In the genomic region with DNA sequence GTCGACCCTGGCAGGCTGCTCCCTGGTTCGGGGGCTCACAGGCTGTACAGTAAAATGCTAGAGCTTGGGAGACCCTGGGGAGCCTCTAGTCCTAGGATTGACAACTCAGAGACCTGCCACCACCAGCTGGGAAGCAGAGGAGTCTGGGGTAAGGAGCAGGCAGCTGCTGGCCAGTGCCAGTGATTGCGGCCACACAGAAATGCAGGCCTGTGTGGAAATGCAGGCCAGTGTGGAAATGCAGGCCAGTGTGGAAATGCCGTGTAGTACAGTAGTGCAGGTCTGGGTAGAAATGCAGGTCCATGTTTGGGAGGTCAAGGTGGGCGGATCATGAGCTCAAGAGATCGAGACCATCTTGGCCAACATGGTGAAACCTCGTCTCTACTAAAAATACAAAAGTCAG, we compare ENCODE assay signal across 15 cellular contexts. TPM values are rescaled to one million over a fixed set of nuclear protein-coding genes. Genes with fewer than 3 reads are reported as not detected.
DNase-seq lines count a peak whose midpoint lies in the region; ATAC-seq, FAIRE-seq and TF ChIP-seq lines count a peak whose summit lies in the region.
"Had no signal": no experiment of that assay in that cellular context is flagged by ENCODE, and none has a peak within 500 bp of the region (broad histone marks: within the 10 kb centered on the region; RNA-seq: fewer than 3 reads in every experiment).

No MANE protein-coding gene starts in this region.

- H3K14ac ChIP-seq in IMR-90 (replicated peaks; ENCODE audit: low read depth, low read length) (no peak overlapping the region), mesenchymal stem cell (ENCODE audit: low read length in 2 of 2) (no peak overlapping the region)

- no peak for TF ChIP-seq POLR2A in IMR-90 (IDR thresholded peaks at IDR 0.05; ENCODE audit: low read depth, low read length)

- no peak for ATAC-seq in IMR-90 (ENCODE audit: low read depth)
- 0 out of 2 replicates have a peak, but pooled peaks have one; percentile 2 for ATAC-seq in Panc1
- no peak for ATAC-seq in HG03354 (IDR thresholded peaks at IDR 0.05; ENCODE audit: poor library complexity, severe bottlenecking, unreplicated experiment)

- no peaks in the 10 kb centered on the region for H3K36me3 ChIP-seq in IMR-90 (ENCODE audit: control insufficient read depth, insufficient read depth, low read length)
- H3K36me3 ChIP-seq in Panc1 (ENCODE audit: control insufficient read depth, insufficient read depth, low read length), result no peaks in the 10 kb centered on the region
- H3K36me3 ChIP-seq in mesenchymal stem cell (ENCODE audit: control insufficient read depth in 1 of 2, insufficient read depth in 2 of 2, low read depth in 1 of 2, low read length in 2 of 2), result no peaks in the 10 kb centered on the region
- no peaks in the 10 kb centered on the region; the same call in 1 of the 2 replicates for H3K36me3 ChIP-seq in H7 (replicated peaks; ENCODE audit: control insufficient read depth, insufficient read depth, low read length)

- DNase-seq in IMR-90 (no peak), Panc1 (ENCODE audit: low read depth, low spot score) (no peak), mesenchymal stem cell (no peak), urothelium cell line (ENCODE audit: low spot score) (no peak), H7 (no peak)
- DNase-seq: C1 segment of cervical spinal cord, COR-L47, DMS79 treated with DMSO at 0.1 percent for 48 hours, GF-D8, HCEC 1CT had no signal

- H3K27ac ChIP-seq in IMR-90 (ENCODE audit: insufficient read depth, low read length) (no peak overlapping the region), Panc1 (ENCODE audit: low read length) (no peak overlapping the region), mesenchymal stem cell (ENCODE audit: low read length, poor library complexity, severe bottlenecking) (no peak overlapping the region)

- H3K4me1 ChIP-seq in IMR-90 (ENCODE audit: control insufficient read depth, insufficient read depth, low read length) (no peaks in the 10 kb centered on the region), Panc1 (ENCODE audit: control insufficient read depth, insufficient read depth, low read length) (0 out of 2 replicates have a peak, but pooled peaks cover 6% of the 10 kb centered on the region), mesenchymal stem cell (ENCODE audit: control insufficient read depth, insufficient read depth, low read depth, low read length) (peaks cover 4% of the 10 kb centered on the region)

- dilution Hi-C loops in IMR-90 (cut with HindIII; ENCODE audit: low sequenced_read_pairs, unreplicated experiment), result no loop called here

- peak overlapping the region; percentile 72 for H2AFZ ChIP-seq in IMR-90 (replicated peaks; ENCODE audit: low read length, poor library complexity)
- peak overlapping the region; percentile 56 for H2AFZ ChIP-seq in mesenchymal stem cell (ENCODE audit: low read depth, low read length)
- H2AFZ ChIP-seq: GM23338 had no signal

- H4K91ac ChIP-seq in IMR-90 (ENCODE audit: insufficient read depth, low read depth, low read length) (no peak overlapping the region), mesenchymal stem cell (ENCODE audit: low read length) (no peak overlapping the region)

- no peaks in the 10 kb centered on the region for H3K9me1 ChIP-seq in IMR-90 (ENCODE audit: insufficient read depth, low read length)

- H3K4me3 ChIP-seq in IMR-90 (ENCODE audit: insufficient read depth, low read depth, low read length) (no peak overlapping the region), Panc1 (ENCODE audit: low read depth in 2 of 2, low read length in 2 of 2) (no peak overlapping the region), mesenchymal stem cell (ENCODE audit: insufficient read depth in 1 of 2, low read depth in 1 of 2, low read length in 2 of 2) (no peak overlapping the region), H7 (ENCODE audit: insufficient read depth, low read depth, low read length) (no peak overlapping the region)
- H3K4me3 ChIP-seq: GM23338 had no signal

- H2BK5ac ChIP-seq in IMR-90 (ENCODE audit: low read depth, low read length, poor library complexity, severe bottlenecking), result no peak overlapping the region
- no peak overlapping the region for H2BK5ac ChIP-seq in mesenchymal stem cell (ENCODE audit: low read depth, low read length, poor library complexity, severe bottlenecking)

- H4K20me1 ChIP-seq in IMR-90 (ENCODE audit: insufficient read depth, low read length), result no peaks in the 10 kb centered on the region

- no peak overlapping the region for H4K5ac ChIP-seq in IMR-90 (ENCODE audit: low read depth, low read length)

- POLR2A ChIA-PET in IMR-90 (lab: Charles Lee; ENCODE audit: unreplicated experiment), result no interaction called here
- POLR2A ChIA-PET in Panc1 (lab: Charles Lee), result no interaction called here

- H2AK9ac ChIP-seq in IMR-90 (replicated peaks; ENCODE audit: low read depth, low read length, poor library complexity), result no peak overlapping the region

- CTCF ChIA-PET in IMR-90 (lab: Yijun Ruan, JAX), result interaction anchor here (1.9 kb wide), 1 partner anchor 96 kb away, joined by 4 read pairs; a partner anchor contains a TSS
- CTCF ChIA-PET in Panc1 (lab: Charles Lee), result interaction anchor here (0.6 kb wide), 1 partner anchor 45 kb away, joined by 3 read pairs; no protein-coding TSS in a partner anchor

- no peak overlapping the region for H2BK20ac ChIP-seq in IMR-90 (ENCODE audit: low read depth, low read length)

- no peak overlapping the region for H3K9ac ChIP-seq in IMR-90 (ENCODE audit: low read depth, low read length)
- no peak overlapping the region for H3K9ac ChIP-seq in mesenchymal stem cell (ENCODE audit: low read length)

- no peaks in the 10 kb centered on the region for H3K79me1 ChIP-seq in IMR-90 (ENCODE audit: low read depth in 1 of 2, low read length in 2 of 2)
- no peaks in the 10 kb centered on the region for H3K79me1 ChIP-seq in mesenchymal stem cell (replicated peaks; ENCODE audit: low read length, poor library complexity, severe bottlenecking)

- H2BK15ac ChIP-seq in IMR-90 (ENCODE audit: low read depth, low read length) (no peak overlapping the region), mesenchymal stem cell (ENCODE audit: low read depth, poor library complexity, severe bottlenecking) (no peak overlapping the region)

- H3K4ac ChIP-seq in IMR-90 (ENCODE audit: low read depth, low read length) (no peak overlapping the region), mesenchymal stem cell (ENCODE audit: low read depth in 1 of 2, low read length in 2 of 2) (no peak overlapping the region)

- H2BK120ac ChIP-seq in IMR-90 (ENCODE audit: low read depth, low read length) (no peak overlapping the region), mesenchymal stem cell (ENCODE audit: low read depth, low read length) (no peak overlapping the region)

- H2AK5ac ChIP-seq in IMR-90 (ENCODE audit: low read depth, low read length) (no peak overlapping the region), mesenchymal stem cell (ENCODE audit: low read length, severe bottlenecking) (no peak overlapping the region)

- intact Hi-C loops in IMR-90 (cut with micrococcal nuclease), result no loop called here
- intact Hi-C loops in Panc1 (cut with micrococcal nuclease; ENCODE audit: unreplicated experiment), result no loop called here

- H3K23ac ChIP-seq in IMR-90 (ENCODE audit: low read depth, low read length), result no peak overlapping the region
- H3K23ac ChIP-seq in mesenchymal stem cell (ENCODE audit: low read length in 2 of 2), result no peak overlapping the region

- peak; percentile 62 for FAIRE-seq in urothelium cell line (lab: Jason Lieb, UNC)
- FAIRE-seq: H54 had no signal

- 83% methylated on average over 2 of the region's 7 CpGs; no CpG with 5 or more reads in 1 of the 2 experiments for WGBS in IMR-90 (ENCODE audit: extremely low coverage in 2 of 2, insufficient read length in 1 of 2), 2 experiments
- 96% methylated on average over 7 of the region's 7 CpGs for WGBS in mesenchymal stem cell

- H2BK12ac ChIP-seq in mesenchymal stem cell (ENCODE audit: low read length in 2 of 2), result no peak overlapping the region

- no peaks in the 10 kb centered on the region for H3K9me3 ChIP-seq in IMR-90 (ENCODE audit: control insufficient read depth, insufficient read depth, low read length)
- H3K9me3 ChIP-seq in Panc1 (ENCODE audit: control insufficient read depth, insufficient read depth, low read depth, low read length), result no peaks in the 10 kb centered on the region
- H3K9me3 ChIP-seq in mesenchymal stem cell (ENCODE audit: control insufficient read depth, low read length), result no peaks in the 10 kb centered on the region

- H3K56ac ChIP-seq in IMR-90 (ENCODE audit: extremely low read depth, insufficient read depth, low read length), result no peak overlapping the region

- H3K27me3 ChIP-seq in IMR-90 (ENCODE audit: control insufficient read depth, insufficient read depth, low read length) (peaks cover 20% of the 10 kb centered on the region), Panc1 (ENCODE audit: control insufficient read depth, insufficient read depth, low read length) (no peaks in the 10 kb centered on the region), mesenchymal stem cell (ENCODE audit: control insufficient read depth in 1 of 2, insufficient read depth in 1 of 2, low read length in 2 of 2) (peaks cover 10 to 38% of the 10 kb centered on the region in 2 experiments), H7 (ENCODE audit: control insufficient read depth, insufficient read depth, low read length) (no peaks in the 10 kb centered on the region)

- in situ Hi-C loops in IMR-90 (cut with MboI; ENCODE audit: low sequenced_read_pairs) (no loop called here), Panc1 (cut with HindIII; ENCODE audit: low pct_unique_long_range_greater_than_20kb, low sequenced_read_pairs) (no loop called here)

- no peak for TF ChIP-seq RAD21 in IMR-90 (IDR thresholded peaks at IDR 0.05; ENCODE audit: low read length)

- BruUV-seq in IMR-90 (replicated peaks; lab: Mats Ljungman, UMichigan) (no TSS peak), Panc1 (replicated peaks; lab: Mats Ljungman, UMichigan) (no TSS peak)

- TF ChIP-seq CTCF in IMR-90 (conservative IDR thresholded peaks at IDR 0.05; ENCODE audit: low read depth, low read length) (no peak), Panc1 (IDR thresholded peaks at IDR 0.05) (no peak)

- H4K8ac ChIP-seq in IMR-90 (ENCODE audit: low read depth in 2 of 2, low read length in 2 of 2) (no peak overlapping the region), mesenchymal stem cell (ENCODE audit: low read length) (no peak overlapping the region)

- no peak overlapping the region for H3K4me2 ChIP-seq in IMR-90 (ENCODE audit: low read depth, low read length)
- no peak overlapping the region for H3K4me2 ChIP-seq in mesenchymal stem cell (ENCODE audit: low read length, poor library complexity, severe bottlenecking)
- H3K4me2 ChIP-seq: GM23338 had no signal

- H3K18ac ChIP-seq in IMR-90 (ENCODE audit: low read depth, low read length) (no peak overlapping the region), mesenchymal stem cell (ENCODE audit: low read depth in 1 of 2, low read length in 2 of 2) (no peak overlapping the region)

RNA-seq across cellular contexts. Expression of a gene that starts 23.5 kb away (rescaled TPM):
- total RNA-seq in IMR-90 (2012; rRNA removed) (3.0 and 3.9 TPM in 2 replicates), Panc1 (2021; ENCODE audit: unreplicated experiment) (70.2 TPM)
- 41.5 TPM in 2 replicates for polyA plus RNA-seq in IMR-90 (2012; rRNA removed)
- polyA plus RNA-seq in IMR-90 (2012; cell fraction: cytosol; rRNA removed), result 45.7 and 54.0 TPM in 2 replicates
- 159 and 195 TPM in 2 replicates for polyA plus RNA-seq in IMR-90 (2012; cell fraction: nucleus; rRNA removed; ENCODE audit: low replicate concordance)
- polyA plus RNA-seq in Panc1 (2012; ENCODE audit: insufficient read length), result 84.2 TPM
- 59.2 TPM for polyA plus RNA-seq in mesenchymal stem cell (2013, experiment 1 of 2)
- 59.8 TPM for polyA plus RNA-seq in mesenchymal stem cell (2013, experiment 2 of 2)
- 10.2 and 12.5 TPM in 2 replicates for total RNA-seq in H7 (2014; rRNA removed; shearing (Covaris generic))

RNA-seq across cellular contexts. Expression of a gene that starts 23.6 kb away (rescaled TPM):
- 2.2 and 3.2 TPM in 2 replicates for total RNA-seq in IMR-90 (2012; rRNA removed)
- 15.6 and 17.2 TPM in 2 replicates for polyA plus RNA-seq in IMR-90 (2012; rRNA removed)
- 7.8 and 15.2 TPM in 2 replicates for polyA plus RNA-seq in IMR-90 (2012; cell fraction: cytosol; rRNA removed)
- polyA plus RNA-seq in IMR-90 (2012; cell fraction: nucleus; rRNA removed; ENCODE audit: low replicate concordance), result 43.1 and 103 TPM in 2 replicates
- total RNA-seq in Panc1 (2021; ENCODE audit: unreplicated experiment), result 30.9 TPM
- polyA plus RNA-seq in Panc1 (2012; ENCODE audit: insufficient read length), result 34.6 TPM
- polyA plus RNA-seq in mesenchymal stem cell (2013, experiment 1 of 2), result 16.2 TPM
- polyA plus RNA-seq in mesenchymal stem cell (2013, experiment 2 of 2), result 15.6 TPM
- 19.4 and 20.6 TPM in 2 replicates for total RNA-seq in H7 (2014; rRNA removed; shearing (Covaris generic))

RNA-seq across cellular contexts. Expression of a gene that starts 26.8 kb away (rescaled TPM):
- total RNA-seq in IMR-90 (2012; rRNA removed) (not detected in 2 replicates), Panc1 (2021; ENCODE audit: unreplicated experiment) (not detected)
- not detected in 2 replicates for polyA plus RNA-seq in IMR-90 (2012; rRNA removed)
- polyA plus RNA-seq in IMR-90 (2012; cell fraction: cytosol; rRNA removed), result not detected in 2 replicates
- 0.02 and 0.09 TPM in 2 replicates for polyA plus RNA-seq in IMR-90 (2012; cell fraction: nucleus; rRNA removed; ENCODE audit: low replicate concordance)
- 0.57 TPM for polyA plus RNA-seq in Panc1 (2012; ENCODE audit: insufficient read length)
- 0.01 TPM for polyA plus RNA-seq in mesenchymal stem cell (2013, experiment 1 of 2)
- polyA plus RNA-seq in mesenchymal stem cell (2013, experiment 2 of 2), result 0.07 TPM
- total RNA-seq in H7 (2014; rRNA removed; shearing (Covaris generic)), result 0.11 and 0.55 TPM in 2 replicates
- total RNA-seq: Daoy had no signal
- polyA plus RNA-seq: BJ had no signal

RNA-seq across cellular contexts. Expression of a gene that starts 49.7 kb away (rescaled TPM):
- 97.1 and 110 TPM in 2 replicates for total RNA-seq in IMR-90 (2012; rRNA removed)
- 82.4 and 85.3 TPM in 2 replicates for polyA plus RNA-seq in IMR-90 (2012; rRNA removed)
- 64.2 and 83.7 TPM in 2 replicates for polyA plus RNA-seq in IMR-90 (2012; cell fraction: cytosol; rRNA removed)
- 46.8 and 170 TPM in 2 replicates for polyA plus RNA-seq in IMR-90 (2012; cell fraction: nucleus; rRNA removed; ENCODE audit: low replicate concordance)
- total RNA-seq in Panc1 (2021; ENCODE audit: unreplicated experiment), result 169 TPM
- 257 TPM for polyA plus RNA-seq in Panc1 (2012; ENCODE audit: insufficient read length)
- 50.7 TPM for polyA plus RNA-seq in mesenchymal stem cell (2013, experiment 1 of 2)
- polyA plus RNA-seq in mesenchymal stem cell (2013, experiment 2 of 2), result 54.6 TPM
- 126 and 138 TPM in 2 replicates for total RNA-seq in H7 (2014; rRNA removed; shearing (Covaris generic))
